In genomic region chr7:66198461-66198860, GRCh38 we compare ENCODE assay signal across 18 cellular contexts. TPM values are rescaled to one million over a fixed set of nuclear protein-coding genes. Genes with fewer than 3 reads are reported as not detected.
DNase-seq lines count a peak whose midpoint lies in the region; ATAC-seq and TF ChIP-seq lines count a peak whose summit lies in the region.
"Had no signal": no experiment of that assay in that cellular context is flagged by ENCODE, and none has a peak within 500 bp of the region (broad histone marks: within the 10 kb centered on the region; RNA-seq: fewer than 3 reads in every experiment).

No MANE protein-coding gene starts in this region.

- no peak overlapping the region for H4K8ac ChIP-seq in mesendoderm (ENCODE audit: low read depth, low read length)

- no peak overlapping the region for H3K9ac ChIP-seq in mesendoderm (ENCODE audit: low read length)
- H3K9ac ChIP-seq: BLaER1 treated with 17β-estradiol and CSF1 and Interleukin-3, amounts not matched to agents 10 nM and 100 nM had no signal

- TF ChIP-seq EP300 in suprapubic skin (IDR thresholded peaks at IDR 0.05) = no peak

- H2BK5ac ChIP-seq in mesendoderm (ENCODE audit: low read length) = no peak overlapping the region

- H3K4me3 ChIP-seq in mesendoderm (ENCODE audit: low read length) (no peak overlapping the region), suprapubic skin (no peak overlapping the region)
- H3K4me3 ChIP-seq: BLaER1 treated with 17β-estradiol and CSF1 and Interleukin-3, amounts not matched to agents 10 nM and 100 nM; K562 had no signal

- no peaks in the 10 kb centered on the region for H3K9me3 ChIP-seq in suprapubic skin

- ATAC-seq in HG03354 (IDR thresholded peaks at IDR 0.05; ENCODE audit: poor library complexity, severe bottlenecking, unreplicated experiment) = no peak
- ATAC-seq: K562, PC-3 had no signal

- H2AK5ac ChIP-seq in mesendoderm (ENCODE audit: low read length) = no peak overlapping the region

- no peaks in the 10 kb centered on the region for H3K4me1 ChIP-seq in mesendoderm (ENCODE audit: control insufficient read depth, low read depth, low read length)
- H3K4me1 ChIP-seq in suprapubic skin = no peaks in the 10 kb centered on the region
- H3K4me1 ChIP-seq: BLaER1 treated with 17β-estradiol and CSF1 and Interleukin-3, amounts not matched to agents 10 nM and 100 nM had no signal

- H2BK120ac ChIP-seq in mesendoderm (ENCODE audit: low read depth, low read length) = no peak overlapping the region

- H3K36me3 ChIP-seq in mesendoderm (ENCODE audit: control insufficient read depth, insufficient read depth, low read length) (no peaks in the 10 kb centered on the region), suprapubic skin (no peaks in the 10 kb centered on the region)
- H3K36me3 ChIP-seq: BLaER1 treated with 17β-estradiol and CSF1 and Interleukin-3, amounts not matched to agents 10 nM and 100 nM had no signal

- no peak overlapping the region for H4K5ac ChIP-seq in mesendoderm (ENCODE audit: low read length)

- H3K4me2 ChIP-seq in mesendoderm (ENCODE audit: low read length) = no peak overlapping the region
- H3K4me2 ChIP-seq: BLaER1 treated with 17β-estradiol and CSF1 and Interleukin-3, amounts not matched to agents 10 nM and 100 nM had no signal

- no peaks in the 10 kb centered on the region for H3K79me2 ChIP-seq in mesendoderm (ENCODE audit: control insufficient read depth, insufficient read depth, low read length)

- no peaks in the 10 kb centered on the region for H3K79me1 ChIP-seq in mesendoderm (ENCODE audit: low read length)

- no peak for TF ChIP-seq POLR2A in suprapubic skin (IDR thresholded peaks at IDR 0.05)

- H3K4ac ChIP-seq in mesendoderm (ENCODE audit: low read depth, low read length) = no peak overlapping the region

- no peak for TF ChIP-seq CTCF in suprapubic skin (IDR thresholded peaks at IDR 0.05)

- no peaks in the 10 kb centered on the region for H3K27me3 ChIP-seq in mesendoderm (ENCODE audit: insufficient read depth, low read length, poor library complexity)
- no peaks in the 10 kb centered on the region for H3K27me3 ChIP-seq in suprapubic skin
- H3K27me3 ChIP-seq: BLaER1 treated with 17β-estradiol and CSF1 and Interleukin-3, amounts not matched to agents 10 nM and 100 nM had no signal

- peak; percentile 24 for DNase-seq in activated effector memory CD4-positive, alpha-beta T cell treated with anti-CD3 and anti-CD28 coated beads, Interleukin-2, amount 50 U/mL, for 16 hours
- DNase-seq in activated effector memory CD4-positive, alpha-beta T cell treated with Interleukin-2 at 50 U/mL for 16 hours = no peak
- peak; percentile 79 for DNase-seq in cerebellar cortex (ENCODE audit: low spot score)
- no peak for DNase-seq in mesendoderm
- DNase-seq in suprapubic skin (ENCODE audit: low spot score in 2 of 2) = peak; percentile 13 to 20
- DNase-seq in NCI-H748 treated with DMSO at 0.1 percent for 48 hours (lab: John Stamatoyannopoulos, UW) = no peak
- DNase-seq in NCI-H1105 treated with DMSO at 0.1 percent for 48 hours (lab: John Stamatoyannopoulos, UW) = no peak
- DNase-seq: 8988T; CD8-positive, alpha-beta memory T cell; DMS79; H9; NCI-H1417; NCI-H187 treated with DMSO at 0.1 percent for 48 hours; NCI-H69; PC-3 had no signal

- no peak overlapping the region for H3K27ac ChIP-seq in mesendoderm (ENCODE audit: low read depth, low read length)
- no peak overlapping the region for H3K27ac ChIP-seq in suprapubic skin
- H3K27ac ChIP-seq: BLaER1 treated with 17β-estradiol and CSF1 and Interleukin-3, amounts not matched to agents 10 nM and 100 nM had no signal

- WGBS in mesendoderm (ENCODE audit: extremely low coverage, insufficient coverage, low lambda C conversion rate) = no CpG with 5 or more reads among the region's 2 CpGs
- no CpG with 5 or more reads among the region's 2 CpGs for WGBS in suprapubic skin

- H2BK15ac ChIP-seq in mesendoderm (replicated peaks; ENCODE audit: low read depth) = no peak overlapping the region

- H3K56ac ChIP-seq in mesendoderm (ENCODE audit: low read length) = no peak overlapping the region

- H3K18ac ChIP-seq in mesendoderm (ENCODE audit: low read length) = peak overlapping the region; percentile 9

- H3K23ac ChIP-seq in mesendoderm (ENCODE audit: low read length) = no peak overlapping the region

RNA-seq across cellular contexts. Expression of gene TPST1, which starts 6.7 kb away (rescaled TPM):
- 10.7 TPM for polyA plus RNA-seq in mesendoderm (2013, experiment 1 of 2)
- 10.5 TPM for polyA plus RNA-seq in mesendoderm (2013, experiment 2 of 2)
- total RNA-seq in suprapubic skin = 10 to 100 TPM in 2 of 4 donors, 1 to 10 TPM in 2; 5.2 to 20.0 (median 8.2) TPM

Comparison
In these comparisons a context has a peak if more than half of its experiments do, and no peak if none do; other contexts are left out.
1. DNase-seq: peak in activated effector memory CD4-positive, alpha-beta T cell treated with anti-CD3 and anti-CD28 coated beads, Interleukin-2, amount 50 U/mL, for 16 hours (single experiment), cerebellar cortex (single experiment) and suprapubic skin (2 of 2); none in activated effector memory CD4-positive, alpha-beta T cell treated with Interleukin-2 at 50 U/mL for 16 hours (single experiment), mesendoderm (single experiment), NCI-H748 treated with DMSO at 0.1 percent for 48 hours (single experiment) and NCI-H1105 treated with DMSO at 0.1 percent for 48 hours (single experiment).